ENCODE assay signal across 8 cellular contexts in genomic region chr10:43322769-43323168, GRCh38. TPM values are rescaled to one million over a fixed set of nuclear protein-coding genes. Genes with fewer than 3 reads are reported as not detected.
A peak's percentile ranks its signal among the peaks of the same experiment; 100 is the strongest.
DNase-seq lines count a peak whose midpoint lies in the region; ATAC-seq and TF ChIP-seq lines count a peak whose summit lies in the region.

No MANE protein-coding gene starts in this region.

- TF ChIP-seq CTCF in GM13977 (IDR thresholded peaks at IDR 0.05; ENCODE audit: extremely low read depth, insufficient read depth, missing control alignments) (no peak), colonic mucosa (IDR thresholded peaks at IDR 0.05) (no peak), smooth muscle cell (IDR thresholded peaks at IDR 0.05; ENCODE audit: borderline replicate concordance, insufficient read depth, poor library complexity, severe bottlenecking) (no peak)

- H3K27me3 ChIP-seq in colonic mucosa: peaks cover 3% of the 10 kb centered on the region
- H3K27me3 ChIP-seq in smooth muscle cell (ENCODE audit: low read depth): no peaks in the 10 kb centered on the region

- 1% methylated on average over 21 of the region's 26 CpGs for WGBS in smooth muscle cell (ENCODE audit: low lambda C conversion rate)

- H3K36me3 ChIP-seq in colonic mucosa (no peaks in the 10 kb centered on the region), smooth muscle cell (ENCODE audit: low read depth) (no peaks in the 10 kb centered on the region)

- intact Hi-C loops in colonic mucosa (cut with DNase I): no loop called here

- in situ Hi-C loops in GM13977 (cut with MboI; ENCODE audit: low pct_unique_long_range_greater_than_20kb, low sequenced_read_pairs, unreplicated experiment): no loop called here

- DNase-seq in GM13977 (ENCODE audit: low spot score) (peak; percentile 78), HPDE6-E6E7 (ENCODE audit: extremely low spot score) (peak; percentile 81), colonic mucosa (peak; percentile 96), iris pigment epithelial cell (ENCODE audit: low read depth) (peak; percentile 85), smooth muscle cell (lab: John Stamatoyannopoulos, UW; ENCODE audit: unreplicated experiment) (peak; percentile 70)
- peak; percentile 87 to 90 for DNase-seq in activated CD4-positive, alpha-beta T cell treated with anti-CD3 and anti-CD28 coated beads, Interleukin-2, amount 50 U/mL, for 48 hours

- peak overlapping the region; percentile 98 for H2AFZ ChIP-seq in smooth muscle cell (ENCODE audit: low read depth)

- H3K4me3 ChIP-seq in colonic mucosa (peak overlapping the region; percentile 29), smooth muscle cell (peak overlapping the region; percentile 39)

- H3K9ac ChIP-seq in colonic mucosa (ENCODE audit: low read depth in 2 of 2, low read length in 2 of 2) (peak overlapping the region; percentile 58 to 63), smooth muscle cell (ENCODE audit: low read depth) (peak overlapping the region; percentile 34)

- no peaks in the 10 kb centered on the region for H3K9me3 ChIP-seq in colonic mucosa
- no peaks in the 10 kb centered on the region for H3K9me3 ChIP-seq in smooth muscle cell (replicated peaks; ENCODE audit: low read depth)

- H3K27ac ChIP-seq in colonic mucosa (peak overlapping the region; percentile 66), smooth muscle cell (ENCODE audit: low read depth) (no peak overlapping the region)

- H3K4me2 ChIP-seq in smooth muscle cell: peak overlapping the region; percentile 81

- H3K79me2 ChIP-seq in smooth muscle cell (ENCODE audit: low read depth): no peaks in the 10 kb centered on the region

- H4K20me1 ChIP-seq in smooth muscle cell (ENCODE audit: low read depth): no peaks in the 10 kb centered on the region

- ATAC-seq in GM21825 (IDR thresholded peaks at IDR 0.05; ENCODE audit: unreplicated experiment) (no peak), GM21390 (IDR thresholded peaks at IDR 0.05; ENCODE audit: unreplicated experiment) (no peak)

- no peaks in the 10 kb centered on the region for H3F3A ChIP-seq in smooth muscle cell (ENCODE audit: low read depth)

- no peaks in the 10 kb centered on the region for H3K4me1 ChIP-seq in colonic mucosa
- peaks cover 5% of the 10 kb centered on the region for H3K4me1 ChIP-seq in smooth muscle cell (ENCODE audit: low read depth)

RNA-seq across cellular contexts. Expression of gene FXYD4, which starts 48.7 kb away (rescaled TPM):
- under 1 TPM in 1 of 2 donors, not detected in 1; 0.98 TPM for total RNA-seq in colonic mucosa
- not detected in 2 replicates for total RNA-seq in smooth muscle cell
- polyA plus RNA-seq in smooth muscle cell: not detected in 2 replicates

RNA-seq across cellular contexts. Expression of gene RASGEF1A, which starts 55.9 kb away (rescaled TPM):
- 1 to 10 TPM; 1.0 to 1.9 TPM for total RNA-seq in colonic mucosa
- 5.9 and 8.9 TPM in 2 replicates for total RNA-seq in smooth muscle cell
- polyA plus RNA-seq in smooth muscle cell: 7.7 and 7.9 TPM in 2 replicates
